20 cellular contexts compared by ENCODE assay signal in the genomic region with DNA sequence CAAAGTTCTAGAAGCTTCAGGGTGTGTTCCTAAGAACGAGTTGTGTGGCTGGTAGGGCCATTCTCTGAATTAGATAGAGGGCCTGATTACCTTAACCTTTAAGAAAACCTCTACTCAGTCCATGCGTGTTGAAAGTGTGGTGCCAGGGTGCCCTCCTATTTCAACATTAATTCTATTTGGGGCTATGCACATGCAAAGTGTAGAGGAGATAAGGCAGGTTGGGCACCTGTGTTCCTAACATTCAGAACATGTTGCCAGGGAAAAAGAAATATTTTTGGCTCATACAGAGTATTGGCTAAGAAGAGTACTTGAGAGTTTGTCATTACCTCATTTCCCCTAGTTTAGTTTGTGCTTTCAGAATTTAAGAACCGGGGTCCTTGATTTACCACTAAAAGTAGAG. TPM values are rescaled to one million over a fixed set of nuclear protein-coding genes. Genes with fewer than 3 reads are reported as not detected.
DNase-seq lines count a peak whose midpoint lies in the region; ATAC-seq and TF ChIP-seq lines count a peak whose summit lies in the region.
"Had no signal": no experiment of that assay in that cellular context is flagged by ENCODE, and none has a peak within 500 bp of the region (broad histone marks: within the 10 kb centered on the region; RNA-seq: fewer than 3 reads in every experiment).

No MANE protein-coding gene starts in this region.

- peak overlapping the region; percentile 30 for H3K27ac ChIP-seq in 22Rv1
- H3K27ac ChIP-seq in muscle layer of colon (ENCODE audit: low read depth, low read length) = peak overlapping the region; percentile 12
- H3K27ac ChIP-seq in stomach = peak overlapping the region in 4 of 5 donors; percentile 34 to 75 (median 66)

- H3K9ac ChIP-seq in muscle layer of colon (ENCODE audit: low read length) = no peak overlapping the region

- 24 to 53% (median 51%) methylated on average over 3 of the region's 3 CpGs for WGBS in stomach, 5 donors

- H3K27me3 ChIP-seq in muscle layer of colon (ENCODE audit: control insufficient read depth in 1 of 2, insufficient read depth in 2 of 2, low read length in 2 of 2) = no peaks in the 10 kb centered on the region
- H3K27me3 ChIP-seq in stomach = no peaks in the 10 kb centered on the region

- H3K9me3 ChIP-seq in muscle layer of colon (ENCODE audit: low read length) (no peaks in the 10 kb centered on the region), stomach (no peaks in the 10 kb centered on the region)

- H3K27ac Mint-ChIP-seq in activated T-helper 1 cell treated with anti-CD3 and anti-CD28 coated beads, Interleukin-12 subunit alpha, Interleukin-12 subunit beta, Interleukin-2, Interleukin-4 antibody, amounts not matched to agents 30 ng/mL and 10 ng/mL and 1 ng/mL, durations not matched to agents 14 hours and 24 hours and 36 hours = no peak overlapping the region
- H3K27ac Mint-ChIP-seq: CD4-positive, alpha-beta memory T cell had no signal

- peaks cover 21% of the 10 kb centered on the region for H3K4me1 Mint-ChIP-seq in activated T-helper 1 cell treated with anti-CD3 and anti-CD28 coated beads, Interleukin-12 subunit alpha, Interleukin-12 subunit beta, Interleukin-2, Interleukin-4 antibody, amounts not matched to agents 30 ng/mL and 10 ng/mL and 1 ng/mL, durations not matched to agents 14 hours and 24 hours and 36 hours (ENCODE audit: low read depth)

- no peaks in the 10 kb centered on the region for H3K27me3 Mint-ChIP-seq in activated T-helper 1 cell treated with anti-CD3 and anti-CD28 coated beads, Interleukin-12 subunit alpha, Interleukin-12 subunit beta, Interleukin-2, Interleukin-4 antibody, amounts not matched to agents 30 ng/mL and 10 ng/mL and 1 ng/mL, durations not matched to agents 14 hours and 24 hours and 36 hours (ENCODE audit: insufficient read depth)
- H3K27me3 Mint-ChIP-seq: CD4-positive, alpha-beta memory T cell had no signal

- H3K36me3 Mint-ChIP-seq in activated T-helper 1 cell treated with anti-CD3 and anti-CD28 coated beads, Interleukin-12 subunit alpha, Interleukin-12 subunit beta, Interleukin-2, Interleukin-4 antibody, amounts not matched to agents 30 ng/mL and 10 ng/mL and 1 ng/mL, durations not matched to agents 14 hours and 24 hours and 36 hours (ENCODE audit: low read depth) = no peaks in the 10 kb centered on the region
- H3K36me3 Mint-ChIP-seq: CD4-positive, alpha-beta memory T cell had no signal

- H3K4me1 ChIP-seq in muscle layer of colon (ENCODE audit: insufficient read depth, low read length) (peaks cover 66% of the 10 kb centered on the region), stomach (peaks cover 0 to 65% (median 25%) of the 10 kb centered on the region in 4 donors)

- H3K36me3 ChIP-seq in muscle layer of colon (ENCODE audit: insufficient read depth, low read length) (no peaks in the 10 kb centered on the region), stomach (no peaks in the 10 kb centered on the region)

- TF ChIP-seq EP300 in stomach (IDR thresholded peaks at IDR 0.05) = no peak

- TF ChIP-seq CTCF in 22Rv1 (IDR thresholded peaks at IDR 0.05) (no peak), stomach (IDR thresholded peaks at IDR 0.05) (no peak)

- no peak for TF ChIP-seq POLR2A in stomach (IDR thresholded peaks at IDR 0.05)

- H3K4me3 Mint-ChIP-seq in activated T-helper 1 cell treated with anti-CD3 and anti-CD28 coated beads, Interleukin-12 subunit alpha, Interleukin-12 subunit beta, Interleukin-2, Interleukin-4 antibody, amounts not matched to agents 30 ng/mL and 10 ng/mL and 1 ng/mL, durations not matched to agents 14 hours and 24 hours and 36 hours = no peak overlapping the region
- H3K4me3 Mint-ChIP-seq: CD4-positive, alpha-beta memory T cell had no signal

- DNase-seq in left lobe of liver (ENCODE audit: low spot score) = no peak
- DNase-seq in stomach = peak; percentile 72
- no peak for DNase-seq in foreskin melanocyte
- DNase-seq in activated T-helper 1 cell treated with anti-CD3 and anti-CD28 coated beads, Interleukin-12 subunit alpha, Interleukin-12 subunit beta, Interleukin-2, Interleukin-4 antibody, amounts not matched to agents 30 ng/mL and 10 ng/mL and 1 ng/mL, durations not matched to agents 14 hours and 24 hours and 36 hours (ENCODE audit: low spot score) = no peak
- no peak for DNase-seq in RKO (ENCODE audit: low spot score)
- DNase-seq: C1 segment of cervical spinal cord; Calu3; CD4-positive, alpha-beta memory T cell; DMS53; GF-D8; GOT3; HCEC 1CT had no signal

- H3K4me3 ChIP-seq in muscle layer of colon (ENCODE audit: low read depth in 1 of 2, low read length in 2 of 2) = no peak overlapping the region
- H3K4me3 ChIP-seq in stomach = no peak overlapping the region

- intact Hi-C loops in stomach (cut with DNase I; ENCODE audit: low total_unique reads) = no loop called here
- intact Hi-C loops in activated T-helper 1 cell treated with anti-CD3 and anti-CD28 coated beads, Interleukin-12 subunit alpha, Interleukin-12 subunit beta, Interleukin-2, Interleukin-4 antibody, amounts not matched to agents 30 ng/mL and 10 ng/mL and 1 ng/mL, durations not matched to agents 14 hours and 24 hours and 36 hours (cut with micrococcal nuclease) = no loop called here

- no peaks in the 10 kb centered on the region for H3K9me3 Mint-ChIP-seq in activated T-helper 1 cell treated with anti-CD3 and anti-CD28 coated beads, Interleukin-12 subunit alpha, Interleukin-12 subunit beta, Interleukin-2, Interleukin-4 antibody, amounts not matched to agents 30 ng/mL and 10 ng/mL and 1 ng/mL, durations not matched to agents 14 hours and 24 hours and 36 hours

- ATAC-seq in left lobe of liver = peak; percentile 39
- ATAC-seq in GM21723 (IDR thresholded peaks at IDR 0.05; ENCODE audit: unreplicated experiment) = no peak

RNA-seq across cellular contexts. Expression of gene SLC26A3, which starts 20.6 kb away (rescaled TPM):
- 0.93 TPM for total RNA-seq in left lobe of liver
- total RNA-seq in stomach = 10 to 100 TPM in 1 of 5 donors, 1 to 10 TPM in 1, not detected in 3; 2.0 to 52.4 TPM
- 1 to 10 TPM in 1 of 3 donors, under 1 TPM in 1, not detected in 1; 0.10 to 2.1 TPM for polyA plus RNA-seq in stomach
- not detected in 2 replicates for total RNA-seq in activated T-helper 1 cell treated with anti-CD3 and anti-CD28 coated beads, Interleukin-12 subunit alpha, Interleukin-12 subunit beta, Interleukin-2, Interleukin-4 antibody, amounts not matched to agents 30 ng/mL and 10 ng/mL and 1 ng/mL, durations not matched to agents 14 hours and 24 hours and 36 hours
- total RNA-seq: A172; A673; Calu3; CD4-positive, alpha-beta memory T cell; Daoy; G401 had no signal
- polyA plus RNA-seq: BJ; CD4-positive, alpha-beta memory T cell had no signal

RNA-seq across cellular contexts. Expression of gene CBLL1, which starts 38.4 kb away (rescaled TPM):
- total RNA-seq in left lobe of liver = 6.9 TPM
- total RNA-seq in stomach = 10 to 100 TPM in 4 of 5 donors, 1 to 10 TPM in 1; 5.2 to 29.4 (median 23.7) TPM
- polyA plus RNA-seq in stomach = 10 to 100 TPM in 1 of 3 donors, 1 to 10 TPM in 2; 4.8 to 10.2 (median 5.7) TPM
- 46.9 and 49.6 TPM in 2 replicates for total RNA-seq in activated T-helper 1 cell treated with anti-CD3 and anti-CD28 coated beads, Interleukin-12 subunit alpha, Interleukin-12 subunit beta, Interleukin-2, Interleukin-4 antibody, amounts not matched to agents 30 ng/mL and 10 ng/mL and 1 ng/mL, durations not matched to agents 14 hours and 24 hours and 36 hours

Comparison
In these comparisons a context has a peak if more than half of its experiments do, and no peak if none do; other contexts are left out.
1. H3K27ac ChIP-seq: peak in every context shown above with its lines; median percentile 66 in stomach; 30 in 22Rv1; 12 in muscle layer of colon.